31 cellular contexts compared by ENCODE assay signal in genomic region chr2:66899109-66899508, GRCh38.
"Had no signal": no experiment of that assay in that cellular context is flagged by ENCODE, and none has a peak within 500 bp of the region (broad histone marks: within the 10 kb centered on the region; RNA-seq: fewer than 3 reads in every experiment).

No MANE protein-coding gene starts in this region.

- H3K27ac ChIP-seq: ascending aorta, SJCRH30, SK-N-MC had no signal

- H3K27me3 ChIP-seq: ascending aorta, MG63 had no signal

- H3K36me3 Mint-ChIP-seq: activated naive CD8-positive, alpha-beta T cell treated with anti-CD3 and anti-CD28 coated beads, Interleukin-2, amount 10 ng/mL, durations not matched to agents 7 days and 5 days; brain had no signal

- DNase-seq: activated CD4-positive, alpha-beta T cell treated with anti-CD3 and anti-CD28 coated beads, Interleukin-2, amount 10 ng/mL, durations not matched to agents 24 days and 14 days; activated CD4-positive, alpha-beta T cell treated with anti-CD3 and anti-CD28 coated beads, Interleukin-2, amount 50 U/mL, for 4 hours; activated CD8-positive, alpha-beta T cell treated with anti-CD3 and anti-CD28 coated beads for 36 hours; activated effector memory CD4-positive, alpha-beta T cell treated with anti-CD3 and anti-CD28 coated beads, Interleukin-2, amount 50 U/mL, for 16 hours; activated naive CD4-positive, alpha-beta T cell; activated naive CD4-positive, alpha-beta T cell treated with anti-CD3 and anti-CD28 coated beads, Interleukin-2, amount 50 U/mL, for 16 hours; activated naive CD8-positive, alpha-beta T cell treated with anti-CD3 and anti-CD28 coated beads, Interleukin-2, amount 10 ng/mL, durations not matched to agents 7 days and 5 days; activated T-cell treated with anti-CD3 and anti-CD28 coated beads, Interleukin-2, amount 50 U/mL, for 1 hour; activated T-cell treated with anti-CD3 and anti-CD28 coated beads, Interleukin-2, amount 50 U/mL, for 72 hours; amygdala; Karpas-422; KBM-7; MG63; NCI-H1048; NCI-H1105 treated with DMSO at 0.1 percent for 48 hours; NCI-H1436; NCI-H1694; NCI-H1930; NCI-H2081 treated with DMSO at 0.1 percent for 48 hours; NCI-H345; NCI-H524 treated with DMSO at 0.1 percent for 48 hours; SHP77; SJCRH30 had no signal

- H3K4me1 ChIP-seq: ascending aorta, SJCRH30 had no signal

- H3K4me3 ChIP-seq: ascending aorta, MG63, SJCRH30, SK-N-MC had no signal

- H3K4me1 Mint-ChIP-seq: activated CD4-positive, alpha-beta T cell treated with anti-CD3 and anti-CD28 coated beads, Interleukin-2, amount 10 ng/mL, durations not matched to agents 24 days and 14 days; activated naive CD8-positive, alpha-beta T cell treated with anti-CD3 and anti-CD28 coated beads, Interleukin-2, amount 10 ng/mL, durations not matched to agents 7 days and 5 days; activated T-helper 17 cell treated with anti-CD3 and anti-CD28 coated beads, Interleukin-2, amount 50 U/mL, for 72 hours had no signal

- H3K9me3 ChIP-seq: ascending aorta, MG63, SJCRH30 had no signal

- H3K27me3 Mint-ChIP-seq: activated CD4-positive, alpha-beta T cell treated with anti-CD3 and anti-CD28 coated beads, Interleukin-2, amount 10 ng/mL, durations not matched to agents 24 days and 14 days; activated CD8-positive, alpha-beta T cell treated with anti-CD3 and anti-CD28 coated beads for 36 hours; activated naive CD8-positive, alpha-beta T cell treated with anti-CD3 and anti-CD28 coated beads, Interleukin-2, amount 10 ng/mL, durations not matched to agents 7 days and 5 days; activated T-helper 17 cell treated with anti-CD3 and anti-CD28 coated beads, Interleukin-2, amount 50 U/mL, for 72 hours; brain had no signal

- H3K9me3 Mint-ChIP-seq: activated CD4-positive, alpha-beta T cell treated with anti-CD3 and anti-CD28 coated beads, Interleukin-2, amount 10 ng/mL, durations not matched to agents 24 days and 14 days; activated CD8-positive, alpha-beta T cell treated with anti-CD3 and anti-CD28 coated beads for 36 hours; activated naive CD8-positive, alpha-beta T cell treated with anti-CD3 and anti-CD28 coated beads, Interleukin-2, amount 10 ng/mL, durations not matched to agents 7 days and 5 days; T-helper 2 cell treated with Interferon-gamma antibody and Interleukin-4, amounts not matched to agents 5 μg/mL and 100 μg/mL, for 36 hours had no signal

- H3K27ac Mint-ChIP-seq: activated CD4-positive, alpha-beta T cell treated with anti-CD3 and anti-CD28 coated beads, Interleukin-2, amount 10 ng/mL, durations not matched to agents 24 days and 14 days; activated CD8-positive, alpha-beta T cell treated with anti-CD3 and anti-CD28 coated beads for 36 hours; activated naive CD8-positive, alpha-beta T cell treated with anti-CD3 and anti-CD28 coated beads, Interleukin-2, amount 10 ng/mL, durations not matched to agents 7 days and 5 days; activated T-cell treated with anti-CD3 and anti-CD28 coated beads, Interleukin-2, amount 50 U/mL, for 72 hours; activated T-helper 17 cell treated with anti-CD3 and anti-CD28 coated beads, Interleukin-2, amount 50 U/mL, for 72 hours; brain; T-helper 1 cell treated with Interleukin-12 subunit alpha and Interleukin-12 subunit beta and Interleukin-4 antibody, amounts not matched to agents 30 μg/mL and 1 μg/mL, for 36 hours; T-helper 2 cell treated with Interferon-gamma antibody and Interleukin-4, amounts not matched to agents 5 μg/mL and 100 μg/mL, for 36 hours had no signal

- FAIRE-seq: TTC549 had no signal

- ATAC-seq: activated CD8-positive, alpha-beta T cell treated with anti-CD3 and anti-CD28 coated beads for 36 hours; activated T-cell treated with anti-CD3 and anti-CD28 coated beads, Interleukin-2, amount 50 U/mL, for 72 hours; activated T-helper 17 cell treated with anti-CD3 and anti-CD28 coated beads, Interleukin-2, amount 50 U/mL, for 72 hours; Panc1 had no signal

- H3K4me3 Mint-ChIP-seq: activated CD4-positive, alpha-beta T cell treated with anti-CD3 and anti-CD28 coated beads, Interleukin-2, amount 10 ng/mL, durations not matched to agents 24 days and 14 days; activated CD8-positive, alpha-beta T cell treated with anti-CD3 and anti-CD28 coated beads for 36 hours; activated naive CD8-positive, alpha-beta T cell treated with anti-CD3 and anti-CD28 coated beads, Interleukin-2, amount 10 ng/mL, durations not matched to agents 7 days and 5 days; activated T-cell treated with anti-CD3 and anti-CD28 coated beads, Interleukin-2, amount 50 U/mL, for 72 hours; activated T-helper 17 cell treated with anti-CD3 and anti-CD28 coated beads, Interleukin-2, amount 50 U/mL, for 72 hours; brain; T-helper 1 cell treated with Interleukin-12 subunit alpha and Interleukin-12 subunit beta and Interleukin-4 antibody, amounts not matched to agents 30 μg/mL and 1 μg/mL, for 36 hours; T-helper 2 cell treated with Interferon-gamma antibody and Interleukin-4, amounts not matched to agents 5 μg/mL and 100 μg/mL, for 36 hours had no signal

- H3K36me3 ChIP-seq: ascending aorta, MG63, SJCRH30 had no signal
